In the genomic region with DNA sequence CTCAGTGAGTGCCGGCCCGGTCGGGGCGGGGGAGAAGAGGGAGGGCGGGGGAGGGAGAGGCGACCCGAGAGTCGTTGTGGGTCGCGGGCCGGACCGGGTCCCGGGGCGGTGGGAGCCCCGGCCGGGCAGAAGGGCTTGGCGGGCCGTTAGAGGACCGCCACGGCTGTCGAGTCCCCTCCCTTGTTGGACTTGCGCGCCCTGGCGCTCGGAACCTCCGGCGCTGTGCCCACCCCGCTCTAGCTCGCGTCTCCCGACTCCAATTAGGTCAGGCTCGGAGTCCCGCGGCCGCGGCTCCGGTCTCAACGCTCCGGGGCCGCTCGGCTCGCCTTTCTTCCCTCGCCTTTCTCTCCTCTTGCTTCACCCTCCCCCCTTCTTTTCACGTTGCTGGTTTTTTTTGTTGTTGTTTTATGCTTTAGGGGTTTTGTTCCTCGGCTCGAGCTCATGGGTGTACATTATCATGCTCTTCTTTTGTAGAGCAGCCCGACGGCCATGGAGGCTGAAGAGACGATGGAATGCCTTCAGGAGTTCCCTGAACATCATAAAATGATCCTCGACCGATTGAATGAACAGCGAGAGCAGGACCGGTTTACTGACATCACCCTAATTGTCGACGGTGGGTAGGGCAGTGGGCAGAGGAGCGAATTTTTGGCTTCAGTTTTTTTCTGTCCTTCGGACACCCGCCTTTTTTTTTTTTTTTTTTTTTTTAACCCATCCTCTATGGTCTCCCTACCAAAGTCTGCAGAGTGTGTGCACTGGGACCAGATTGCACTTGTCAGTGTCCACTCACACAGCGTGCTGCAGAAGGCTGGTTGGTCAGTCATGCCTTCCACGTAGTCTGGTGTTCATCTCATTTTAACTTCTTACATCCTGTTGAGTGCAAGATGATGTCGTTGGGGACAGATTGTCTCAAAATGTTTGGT, we compare ENCODE assay signal across 8 cellular contexts. TPM values are rescaled to one million over a fixed set of nuclear protein-coding genes. Genes with fewer than 3 reads are reported as not detected.
A peak's percentile ranks its signal among the peaks of the same experiment; 100 is the strongest.
DNase-seq lines count a peak whose midpoint lies in the region; ATAC-seq and TF ChIP-seq lines count a peak whose summit lies in the region.

No MANE protein-coding gene starts in this region.

- intact Hi-C loops in lower lobe of right lung (cut with DNase I) = no loop called here
- intact Hi-C loops in tibial artery (cut with DNase I; ENCODE audit: low total_unique reads) = loop anchor here (5.0 kb wide), 2 partner anchors 55 to 130 kb away; no protein-coding TSS in a partner anchor

- H3K36me3 ChIP-seq in lower lobe of right lung (peaks cover 36% of the 10 kb centered on the region), tibial artery (peaks cover 9 to 16% (median 16%) of the 10 kb centered on the region in 3 donors)

- H3K27me3 ChIP-seq in lower lobe of right lung (ENCODE audit: low read depth) (no peaks in the 10 kb centered on the region), tibial artery (no peaks in the 10 kb centered on the region)

- DNase-seq in SIG-M5 treated with dmso at 0.1 percent for 504 hours (lab: John Stamatoyannopoulos, UW; ENCODE audit: unreplicated experiment) (peak; percentile 47), SIG-M5 (lab: John Stamatoyannopoulos, UW) (no peak), HS-27A (ENCODE audit: low read depth) (peak; percentile 38), RPMI7951 (ENCODE audit: low read depth) (peak; percentile 50), dermis microvascular lymphatic vessel endothelial cell (ENCODE audit: low read depth in 2 of 2) (peak; percentile 17 to 60), lower lobe of right lung (no peak), tibial artery (no peak)

- peak; percentile 3 for TF ChIP-seq CTCF in lower lobe of right lung (IDR thresholded peaks at IDR 0.05)
- TF ChIP-seq CTCF in tibial artery (IDR thresholded peaks at IDR 0.05) = no peak

- H3K27ac ChIP-seq in lower lobe of right lung (peak overlapping the region; percentile 96), tibial artery (peak overlapping the region; percentile 90 to 93)

- ATAC-seq in GM21423 (IDR thresholded peaks at IDR 0.05; ENCODE audit: unreplicated experiment) = peak; percentile 32
- ATAC-seq in lower lobe of right lung = peak; percentile 65 to 72

- H3K4me1 ChIP-seq in lower lobe of right lung = peaks cover 41% of the 10 kb centered on the region
- peaks cover 0 to 35% (median 25%) of the 10 kb centered on the region in 4 donors for H3K4me1 ChIP-seq in tibial artery

- H3K9me3 ChIP-seq in lower lobe of right lung = no peaks in the 10 kb centered on the region
- no peaks in the 10 kb centered on the region for H3K9me3 ChIP-seq in tibial artery

- H3K4me3 ChIP-seq in lower lobe of right lung = peak overlapping the region; percentile 84
- peak overlapping the region; percentile 65 to 72 for H3K4me3 ChIP-seq in tibial artery

RNA-seq across cellular contexts. Expression of a gene that starts 1.1 kb away (rescaled TPM):
- total RNA-seq in RPMI7951 (2014; rRNA removed; shearing (Covaris generic)) = 20.1 and 24.3 TPM in 2 replicates
- 16.9 and 21.2 TPM in 2 replicates for total RNA-seq in dermis microvascular lymphatic vessel endothelial cell
- 29.8 TPM for total RNA-seq in lower lobe of right lung

Comparison
In these comparisons a context has a peak if more than half of its experiments do, and no peak if none do; other contexts are left out.
1. DNase-seq: peak in SIG-M5 treated with dmso at 0.1 percent for 504 hours (single experiment), HS-27A (single experiment), RPMI7951 (single experiment) and dermis microvascular lymphatic vessel endothelial cell (2 of 2); none in SIG-M5 (single experiment), lower lobe of right lung (single experiment) and tibial artery (0 of 2).